In the genomic region with DNA sequence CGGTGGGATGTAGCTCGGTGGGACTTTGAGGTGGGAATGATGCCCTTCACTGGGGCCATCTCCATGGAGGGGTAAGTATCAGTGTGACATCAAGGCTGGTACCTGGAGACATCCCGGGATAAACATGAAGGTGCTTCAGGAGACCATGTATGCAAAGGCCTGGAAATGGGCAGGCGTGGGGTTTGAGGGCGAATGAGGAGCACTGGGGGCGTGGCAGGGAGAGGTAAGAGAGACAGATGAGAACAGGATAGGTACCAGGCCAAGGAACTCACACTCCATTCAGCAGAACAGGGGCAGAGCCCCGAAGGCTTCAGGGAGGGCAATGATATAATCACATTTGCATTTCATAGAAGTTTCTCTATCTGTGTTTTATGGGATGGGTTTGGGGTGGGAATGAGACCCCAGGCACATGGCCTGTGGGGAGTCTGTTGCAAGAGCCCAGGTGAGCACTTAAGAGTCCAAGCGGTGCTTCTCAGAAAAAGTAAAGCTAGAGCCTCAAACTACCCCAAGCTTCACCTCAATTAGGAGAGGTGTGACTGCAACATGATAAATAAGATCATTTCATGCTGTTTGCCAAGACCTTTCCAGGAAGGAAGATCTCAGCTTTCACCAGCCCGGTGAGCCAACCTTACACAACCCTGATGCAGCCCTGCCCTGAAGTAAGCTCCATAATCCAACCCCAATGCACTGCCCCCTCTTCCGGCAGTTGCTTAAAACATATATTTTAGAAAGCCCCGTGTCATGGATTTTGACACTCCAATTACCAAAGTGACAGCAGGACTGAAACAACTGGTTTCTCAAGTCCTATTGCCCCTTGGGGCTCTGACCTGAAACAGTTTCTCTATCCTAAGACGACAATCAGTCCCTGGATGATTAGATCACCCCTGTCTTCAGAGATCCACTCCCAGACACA, we compare ENCODE assay signal across 18 cellular contexts. TPM values are rescaled to one million over a fixed set of nuclear protein-coding genes. Genes with fewer than 3 reads are reported as not detected.
A peak's percentile ranks its signal among the peaks of the same experiment; 100 is the strongest.
DNase-seq lines count a peak whose midpoint lies in the region; ATAC-seq and TF ChIP-seq lines count a peak whose summit lies in the region.
"Had no signal": no experiment of that assay in that cellular context is flagged by ENCODE, and none has a peak within 500 bp of the region (broad histone marks: within the 10 kb centered on the region; RNA-seq: fewer than 3 reads in every experiment).

No MANE protein-coding gene starts in this region.

- ATAC-seq in heart right ventricle (no peak), GM21360 (IDR thresholded peaks at IDR 0.05; ENCODE audit: unreplicated experiment) (no peak), HG02970 (IDR thresholded peaks at IDR 0.05; ENCODE audit: low FRiP score, unreplicated experiment) (no peak)

- intact Hi-C loops in heart right ventricle (cut with DNase I) = loop anchor here in 2 of 10 donors (5.0 kb wide), 2 partner anchors 117 to 222 kb away; no protein-coding TSS in a partner anchor

- H3K9me3 ChIP-seq in right atrium auricular region (no peaks in the 10 kb centered on the region), heart right ventricle (no peaks in the 10 kb centered on the region), esophagus (ENCODE audit: control insufficient read depth in 2 of 2, insufficient read depth in 1 of 2, low read depth in 1 of 2, low read length in 1 of 2) (no peaks in the 10 kb centered on the region), hepatocyte (ENCODE audit: low read depth) (no peaks in the 10 kb centered on the region)

- H3K4me2 ChIP-seq in hepatocyte = no peak overlapping the region

- H3K36me3 ChIP-seq in right atrium auricular region (no peaks in the 10 kb centered on the region), heart right ventricle (peaks cover 0 to 5% (median 0%) of the 10 kb centered on the region in 9 donors), esophagus (ENCODE audit: control insufficient read depth in 2 of 2, insufficient read depth in 2 of 2, low read length in 1 of 2) (peaks cover 0 to 3% of the 10 kb centered on the region in 2 donors), hepatocyte (replicated peaks; ENCODE audit: insufficient read depth, low read depth) (no peaks in the 10 kb centered on the region)

- H3K79me2 ChIP-seq in hepatocyte = no peaks in the 10 kb centered on the region

- DNase-seq in right atrium auricular region (ENCODE audit: low spot score) (peak; percentile 42), heart right ventricle (no peak), hepatocyte (ENCODE audit: low spot score) (no peak)
- DNase-seq: ACHN; activated CD8-positive, alpha-beta memory T cell treated with anti-CD3 and anti-CD28 coated beads, Interleukin-2, amount 50 U/mL, for 4 hours; activated naive CD4-positive, alpha-beta T cell treated with Interleukin-2 at 50 U/mL for 16 hours; COR-L47; effector CD4-positive, alpha-beta T cell; Karpas-422; NCI-H510A treated with DMSO at 0.1 percent for 48 hours; stimulated activated naive CD4-positive, alpha-beta T cell treated with Interleukin-2 at 50 U/mL for 16 hours; T-helper 2 cell had no signal

- H3K9me2 ChIP-seq in hepatocyte (replicated peaks; ENCODE audit: insufficient read depth) = no peaks in the 10 kb centered on the region

- TF ChIP-seq CTCF in right atrium auricular region (IDR thresholded peaks at IDR 0.05) (no peak), heart right ventricle (IDR thresholded peaks at IDR 0.05) (no peak), hepatocyte (IDR thresholded peaks at IDR 0.05; ENCODE audit: poor library complexity) (no peak)

- no peak overlapping the region for H3K4me3 ChIP-seq in right atrium auricular region
- no peak overlapping the region for H3K4me3 ChIP-seq in heart right ventricle
- H3K4me3 ChIP-seq in esophagus (ENCODE audit: low read depth in 1 of 2, low read length in 2 of 2) = no peak overlapping the region
- H3K4me3 ChIP-seq in hepatocyte = no peak overlapping the region

- no peaks in the 10 kb centered on the region for H4K20me1 ChIP-seq in hepatocyte (ENCODE audit: insufficient read depth, poor library complexity, severe bottlenecking)

- no peaks in the 10 kb centered on the region for H3K4me1 ChIP-seq in right atrium auricular region
- peaks cover 0 to 78% (median 4%) of the 10 kb centered on the region in 9 donors for H3K4me1 ChIP-seq in heart right ventricle
- peaks cover 2 to 26% of the 10 kb centered on the region in 2 donors for H3K4me1 ChIP-seq in esophagus (ENCODE audit: control insufficient read depth in 2 of 2, insufficient read depth in 2 of 2, low read length in 1 of 2)
- no peaks in the 10 kb centered on the region for H3K4me1 ChIP-seq in hepatocyte (ENCODE audit: insufficient read depth)

- no peaks in the 10 kb centered on the region for H3K27me3 ChIP-seq in right atrium auricular region
- H3K27me3 ChIP-seq in heart right ventricle = peaks cover 0 to 3% (median 0%) of the 10 kb centered on the region in 7 donors
- no peaks in the 10 kb centered on the region for H3K27me3 ChIP-seq in esophagus (ENCODE audit: control insufficient read depth in 1 of 2, insufficient read depth in 2 of 2, low read length in 2 of 2)
- H3K27me3 ChIP-seq in hepatocyte = no peaks in the 10 kb centered on the region

- H3K27ac ChIP-seq in right atrium auricular region (no peak overlapping the region), heart right ventricle (peak overlapping the region in 1 of 10 donors; percentile 68), esophagus (ENCODE audit: low read depth in 2 of 2, low read length in 1 of 2) (peak overlapping the region; percentile 77 to 96), hepatocyte (no peak overlapping the region)
- H3K27ac ChIP-seq: foreskin keratinocyte had no signal

- WGBS in heart right ventricle, 2 donors = 81 to 82% methylated on average over 12 of the region's 12 CpGs
- WGBS in esophagus, 2 donors = 57 to 60% methylated on average over 12 of the region's 12 CpGs
- 74% methylated on average over 12 of the region's 12 CpGs for WGBS in hepatocyte (ENCODE audit: low lambda C conversion rate, missing lambda C conversion rate)

- H2AFZ ChIP-seq in hepatocyte = no peak overlapping the region

RNA-seq across cellular contexts. Expression of a gene that starts 7.4 kb away (rescaled TPM):
- total RNA-seq in right atrium auricular region = 100 to 1,000 TPM in 1 of 2 donors, 10 to 100 TPM in 1; 65.7 to 199 TPM
- total RNA-seq in heart right ventricle = 100 to 1,000 TPM in 3 of 10 donors, 10 to 100 TPM in 6, 1 to 10 TPM in 1; 9.9 to 182 (median 36.0) TPM
- 100 to 1,000 TPM; 111 to 177 TPM for polyA plus RNA-seq in heart right ventricle
- over 10,000 TPM; 47,233 to 60,368 TPM for polyA plus RNA-seq in esophagus
- total RNA-seq in hepatocyte = 3.2 and 11.9 TPM in 2 replicates
- polyA plus RNA-seq in hepatocyte = 1.9 and 6.4 TPM in 2 replicates

RNA-seq across cellular contexts. Expression of a gene that starts 10.4 kb away (rescaled TPM):
- total RNA-seq in right atrium auricular region = 1 to 10 TPM; 5.5 to 5.7 TPM
- 10 to 100 TPM in 1 of 10 donors, 1 to 10 TPM in 6, under 1 TPM in 2, not detected in 1; 0.49 to 12.9 (median 1.9) TPM for total RNA-seq in heart right ventricle
- 1 to 10 TPM; 4.6 to 6.2 TPM for polyA plus RNA-seq in heart right ventricle
- polyA plus RNA-seq in esophagus = 100 to 1,000 TPM in 1 of 2 donors, 10 to 100 TPM in 1; 67.2 to 222 TPM
- total RNA-seq in hepatocyte = not detected in 2 replicates
- polyA plus RNA-seq in hepatocyte = 1.1 TPM in 1 of 2 replicates, not detected in the other
- total RNA-seq: foreskin keratinocyte, mesothelial cell of epicardium, osteoblast had no signal
- polyA plus RNA-seq: foreskin keratinocyte had no signal

RNA-seq across cellular contexts. Expression of a gene that starts 16.4 kb away (rescaled TPM):
- total RNA-seq in right atrium auricular region (not detected), heart right ventricle (not detected), hepatocyte (not detected in 2 replicates)
- polyA plus RNA-seq in heart right ventricle (not detected), esophagus (1 to 10 TPM; 3.1 to 3.3 TPM), hepatocyte (not detected in 2 replicates)
- total RNA-seq: mesothelial cell of epicardium, osteoblast had no signal

RNA-seq across cellular contexts. Expression of a gene that starts 25.9 kb away (rescaled TPM):
- total RNA-seq in right atrium auricular region = 10 to 100 TPM; 19.1 to 37.1 TPM
- 100 to 1,000 TPM in 1 of 10 donors, 10 to 100 TPM in 7, 1 to 10 TPM in 2; 6.2 to 105 (median 24.5) TPM for total RNA-seq in heart right ventricle
- 10 to 100 TPM; 73.6 to 79.2 TPM for polyA plus RNA-seq in heart right ventricle
- polyA plus RNA-seq in esophagus = over 10,000 TPM; 44,360 to 65,887 TPM
- 0.70 TPM in 1 of 2 replicates, not detected in the other for total RNA-seq in hepatocyte
- polyA plus RNA-seq in hepatocyte = 0.60 and 2.2 TPM in 2 replicates
- total RNA-seq: mesothelial cell of epicardium, osteoblast had no signal

RNA-seq across cellular contexts. Expression of a gene that starts 51.3 kb away (rescaled TPM):
- total RNA-seq in right atrium auricular region (not detected), heart right ventricle (not detected), hepatocyte (not detected in 2 replicates)
- polyA plus RNA-seq in heart right ventricle (not detected), esophagus (1 to 10 TPM in 1 of 2 donors, under 1 TPM in 1; 0.02 to 1.3 TPM), hepatocyte (not detected in 2 replicates)
- total RNA-seq: foreskin keratinocyte, mesothelial cell of epicardium, osteoblast had no signal
- polyA plus RNA-seq: foreskin keratinocyte had no signal

Comparison
In these comparisons a context has a peak if more than half of its experiments do, and no peak if none do; other contexts are left out.
1. H3K27ac ChIP-seq: peak in esophagus (2 of 2); none in right atrium auricular region (0 of 2) and hepatocyte (single experiment).